1 cellular context compared by ENCODE assay signal in the genomic region with DNA sequence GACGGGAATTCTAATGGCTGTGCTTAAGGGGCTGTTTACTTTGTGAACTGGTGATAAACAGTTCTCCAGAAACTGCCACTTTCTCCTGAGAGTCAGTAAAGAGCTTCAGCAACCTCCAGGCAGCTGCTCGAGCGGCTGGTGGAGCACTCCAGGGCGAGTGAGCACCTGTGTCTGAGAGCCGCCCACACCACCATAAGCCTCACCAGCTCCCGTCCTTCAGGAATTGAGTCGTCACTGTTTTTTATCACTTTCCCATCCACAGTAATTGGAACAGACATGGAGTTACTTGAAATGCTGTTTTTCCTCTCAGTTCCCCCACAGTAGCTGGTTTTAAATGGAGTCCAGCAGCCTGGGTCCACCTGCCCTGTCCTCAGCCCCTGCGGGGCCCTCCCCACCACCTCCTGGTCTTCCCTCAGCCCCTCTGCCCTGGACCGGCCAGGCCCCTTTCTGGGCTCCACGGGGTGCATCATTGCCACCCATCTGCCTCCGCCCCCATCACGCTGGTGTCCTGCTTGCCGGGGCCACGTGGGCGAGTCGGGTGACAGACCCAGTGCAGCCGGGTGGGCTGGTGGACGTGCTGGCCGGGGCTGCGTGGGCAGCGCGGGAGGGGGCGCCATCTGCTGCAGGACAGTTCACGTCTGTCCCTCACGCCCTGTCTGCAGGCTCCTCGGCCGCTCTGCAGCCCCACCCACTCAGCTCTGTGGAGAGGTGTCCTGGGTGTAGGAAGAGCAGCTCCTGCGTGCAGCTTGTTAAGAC.
TF ChIP-seq lines count a peak whose summit lies in the region.

No MANE protein-coding gene starts in this region.

TF ChIP-seq in HEK293, 187 proteins besides CTCF, POLR2A, EP300 and RAD21 (continued from another document):
- TF ChIP-seq, protein P1, sequence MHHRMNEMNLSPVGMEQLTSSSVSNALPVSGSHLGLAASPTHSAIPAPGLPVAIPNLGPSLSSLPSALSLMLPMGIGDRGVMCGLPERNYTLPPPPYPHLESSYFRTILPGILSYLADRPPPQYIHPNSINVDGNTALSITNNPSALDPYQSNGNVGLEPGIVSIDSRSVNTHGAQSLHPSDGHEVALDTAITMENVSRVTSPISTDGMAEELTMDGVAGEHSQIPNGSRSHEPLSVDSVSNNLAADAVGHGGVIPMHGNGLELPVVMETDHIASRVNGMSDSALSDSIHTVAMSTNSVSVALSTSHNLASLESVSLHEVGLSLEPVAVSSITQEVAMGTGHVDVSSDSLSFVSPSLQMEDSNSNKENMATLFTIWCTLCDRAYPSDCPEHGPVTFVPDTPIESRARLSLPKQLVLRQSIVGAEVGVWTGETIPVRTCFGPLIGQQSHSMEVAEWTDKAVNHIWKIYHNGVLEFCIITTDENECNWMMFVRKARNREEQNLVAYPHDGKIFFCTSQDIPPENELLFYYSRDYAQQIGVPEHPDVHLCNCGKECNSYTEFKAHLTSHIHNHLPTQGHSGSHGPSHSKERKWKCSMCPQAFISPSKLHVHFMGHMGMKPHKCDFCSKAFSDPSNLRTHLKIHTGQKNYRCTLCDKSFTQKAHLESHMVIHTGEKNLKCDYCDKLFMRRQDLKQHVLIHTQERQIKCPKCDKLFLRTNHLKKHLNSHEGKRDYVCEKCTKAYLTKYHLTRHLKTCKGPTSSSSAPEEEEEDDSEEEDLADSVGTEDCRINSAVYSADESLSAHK (tag by site-specific recombination; IDR thresholded peaks at IDR 0.05), result no peak
- no peak for TF ChIP-seq YY1 (tag by site-specific recombination; IDR thresholded peaks at IDR 0.05)
- no peak for TF ChIP-seq ZNF146 (tag by site-specific recombination; IDR thresholded peaks at IDR 0.05)
- TF ChIP-seq ZNF521 (tag by site-specific recombination; IDR thresholded peaks at IDR 0.05), result no peak
- TF ChIP-seq, protein P2, sequence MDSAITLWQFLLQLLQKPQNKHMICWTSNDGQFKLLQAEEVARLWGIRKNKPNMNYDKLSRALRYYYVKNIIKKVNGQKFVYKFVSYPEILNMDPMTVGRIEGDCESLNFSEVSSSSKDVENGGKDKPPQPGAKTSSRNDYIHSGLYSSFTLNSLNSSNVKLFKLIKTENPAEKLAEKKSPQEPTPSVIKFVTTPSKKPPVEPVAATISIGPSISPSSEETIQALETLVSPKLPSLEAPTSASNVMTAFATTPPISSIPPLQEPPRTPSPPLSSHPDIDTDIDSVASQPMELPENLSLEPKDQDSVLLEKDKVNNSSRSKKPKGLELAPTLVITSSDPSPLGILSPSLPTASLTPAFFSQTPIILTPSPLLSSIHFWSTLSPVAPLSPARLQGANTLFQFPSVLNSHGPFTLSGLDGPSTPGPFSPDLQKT (IDR thresholded peaks at IDR 0.05; ENCODE audit: borderline replicate concordance, low read depth, low read length), result no peak
- TF ChIP-seq, protein P3, sequence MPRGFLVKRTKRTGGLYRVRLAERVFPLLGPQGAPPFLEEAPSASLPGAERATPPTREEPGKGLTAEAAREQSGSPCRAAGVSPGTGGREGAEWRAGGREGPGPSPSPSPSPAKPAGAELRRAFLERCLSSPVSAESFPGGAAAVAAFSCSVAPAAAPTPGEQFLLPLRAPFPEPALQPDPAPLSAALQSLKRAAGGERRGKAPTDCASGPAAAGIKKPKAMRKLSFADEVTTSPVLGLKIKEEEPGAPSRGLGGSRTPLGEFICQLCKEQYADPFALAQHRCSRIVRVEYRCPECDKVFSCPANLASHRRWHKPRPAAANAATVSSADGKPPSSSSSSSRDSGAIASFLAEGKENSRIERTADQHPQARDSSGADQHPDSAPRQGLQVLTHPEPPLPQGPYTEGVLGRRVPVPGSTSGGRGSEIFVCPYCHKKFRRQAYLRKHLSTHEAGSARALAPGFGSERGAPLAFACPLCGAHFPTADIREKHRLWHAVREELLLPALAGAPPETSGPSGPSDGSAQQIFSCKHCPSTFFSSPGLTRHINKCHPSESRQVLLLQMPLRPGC (tag by site-specific recombination; IDR thresholded peaks at IDR 0.05), result no peak
- no peak for TF ChIP-seq ZSCAN16 (tag by site-specific recombination; IDR thresholded peaks at IDR 0.05)
- no peak for TF ChIP-seq ZNF626 (tag by site-specific recombination; IDR thresholded peaks at IDR 0.05)
- no peak for TF ChIP-seq KLF7 (tag by site-specific recombination; IDR thresholded peaks at IDR 0.05; ENCODE audit: borderline replicate concordance)
TF ChIP-seq in HEK293: peak in this region for 2.
